In genomic region chr11:12377824-12378593, GRCh38 we compare ENCODE assay signal across 8 cellular contexts. TPM values are rescaled to one million over a fixed set of nuclear protein-coding genes. Genes with fewer than 3 reads are reported as not detected.
A peak's percentile ranks its signal among the peaks of the same experiment; 100 is the strongest.
DNase-seq lines count a peak whose midpoint lies in the region; ATAC-seq, FAIRE-seq and TF ChIP-seq lines count a peak whose summit lies in the region.

No MANE protein-coding gene starts in this region.

- H3K27me3 ChIP-seq in AG04450 (ENCODE audit: control insufficient read depth, insufficient read depth, low read length) (no peaks in the 10 kb centered on the region), esophagus squamous epithelium (peaks cover 0 to 11% (median 0%) of the 10 kb centered on the region in 4 donors), aorta (ENCODE audit: control insufficient read depth in 1 of 2, insufficient read depth in 2 of 2, low read length in 1 of 2) (no peaks in the 10 kb centered on the region)

- ATAC-seq in aorta (ENCODE audit: low FRiP score) (peak; percentile 80), GM21786 (IDR thresholded peaks at IDR 0.05; ENCODE audit: unreplicated experiment) (no peak)

- CTCF ChIA-PET in AG04450 (lab: Charles Lee): interaction anchor here (1.2 kb wide), 1 partner anchor 25 kb away, joined by 3 read pairs; no protein-coding TSS in a partner anchor
- CTCF ChIA-PET in activated CD4-positive, alpha-beta memory T cell treated with anti-CD3 and anti-CD28 coated beads for 36 hours (lab: Charles Lee): interaction anchor here (1.5 kb wide), 1 partner anchor 12 kb away, joined by 8 read pairs; no protein-coding TSS in a partner anchor

- intact Hi-C loops in activated CD4-positive, alpha-beta memory T cell treated with anti-CD3 and anti-CD28 coated beads for 36 hours (cut with micrococcal nuclease): no loop called here
- intact Hi-C loops in esophagus squamous epithelium (cut with DNase I): no loop called here
- intact Hi-C loops in aorta (cut with DNase I): loop anchor here (2.0 to 5.0 kb wide), 2 partner anchors 34 to 55 kb away; no protein-coding TSS in a partner anchor

- peaks cover 9% of the 10 kb centered on the region for H3K9me3 Mint-ChIP-seq in activated CD4-positive, alpha-beta memory T cell treated with anti-CD3 and anti-CD28 coated beads for 36 hours

- H3K27ac ChIP-seq in AG04450 (ENCODE audit: low read depth, low read length) (peak overlapping the region; percentile 98), esophagus squamous epithelium (peak overlapping the region; percentile 87 to 98 (median 94)), aorta (ENCODE audit: low read depth in 1 of 2, low read length in 2 of 2) (peak overlapping the region; percentile 89 to 99)

- no peaks in the 10 kb centered on the region for H3K9me3 ChIP-seq in AG04450 (ENCODE audit: control insufficient read depth, insufficient read depth, low read length)
- no peaks in the 10 kb centered on the region for H3K9me3 ChIP-seq in esophagus squamous epithelium
- no peaks in the 10 kb centered on the region for H3K9me3 ChIP-seq in aorta (ENCODE audit: control insufficient read depth, low read length)

- H3K27me3 Mint-ChIP-seq in activated CD4-positive, alpha-beta memory T cell treated with anti-CD3 and anti-CD28 coated beads for 36 hours: peaks cover 8% of the 10 kb centered on the region

- no peaks in the 10 kb centered on the region for H3K36me3 ChIP-seq in esophagus squamous epithelium
- H3K36me3 ChIP-seq in aorta (ENCODE audit: control insufficient read depth in 1 of 2, insufficient read depth in 2 of 2, low read length in 1 of 2): no peaks in the 10 kb centered on the region

- TF ChIP-seq CTCF in AG04450 (IDR thresholded peaks at IDR 0.05; ENCODE audit: low read depth, low read length) (0 out of 2 replicates have a peak, but pooled peaks have one; percentile 5), esophagus squamous epithelium (IDR thresholded peaks at IDR 0.05) (peak in 1 of 6 experiments; percentile 27)

- H3K4me1 ChIP-seq in esophagus squamous epithelium: peaks cover 0 to 42% (median 8%) of the 10 kb centered on the region in 3 donors
- peaks cover 0 to 4% of the 10 kb centered on the region in 2 donors for H3K4me1 ChIP-seq in aorta (ENCODE audit: control insufficient read depth in 1 of 2, insufficient read depth in 2 of 2, low read length in 2 of 2)

- H3K36me3 Mint-ChIP-seq in activated CD4-positive, alpha-beta memory T cell treated with anti-CD3 and anti-CD28 coated beads for 36 hours: no peaks in the 10 kb centered on the region

- H3K27ac Mint-ChIP-seq in activated CD4-positive, alpha-beta memory T cell treated with anti-CD3 and anti-CD28 coated beads for 36 hours: no peak overlapping the region

- DNase-seq in AG04450 (ENCODE audit: low read depth, low spot score): no peak
- peak; percentile 68 for DNase-seq in HS-5 (ENCODE audit: low read depth)
- no peak for DNase-seq in activated CD4-positive, alpha-beta memory T cell treated with anti-CD3 and anti-CD28 coated beads for 36 hours
- DNase-seq in esophagus squamous epithelium (lab: John Stamatoyannopoulos, UW): no peak
- peak; percentile 69 for DNase-seq in mucosa of gallbladder (ENCODE audit: low spot score)
- DNase-seq in aorta: peak; percentile 88 to 94
- no peak for DNase-seq in GM12892 (ENCODE audit: insufficient read length)

- peak overlapping the region; percentile 71 for H3K4me3 Mint-ChIP-seq in activated CD4-positive, alpha-beta memory T cell treated with anti-CD3 and anti-CD28 coated beads for 36 hours

- no peak for FAIRE-seq in GM12892 (lab: Jason Lieb, UNC)

- TF ChIP-seq POLR2A in esophagus squamous epithelium (IDR thresholded peaks at IDR 0.05) (peak in 1 of 4 donors; percentile 11), GM12892 (IDR thresholded peaks at IDR 0.05; ENCODE audit: low read depth, low read length) (no peak)

- 9 to 16% methylated on average over 12 to 23 of the region's 76 CpGs for WGBS in esophagus squamous epithelium, 2 donors
- WGBS in aorta, 2 donors: 1 to 2% methylated on average over 41 to 76 of the region's 76 CpGs

- H3K4me1 Mint-ChIP-seq in activated CD4-positive, alpha-beta memory T cell treated with anti-CD3 and anti-CD28 coated beads for 36 hours (ENCODE audit: low read depth): peaks cover 9% of the 10 kb centered on the region

- H3K4me3 ChIP-seq in AG04450 (ENCODE audit: low read depth, low read length) (peak overlapping the region; percentile 89), esophagus squamous epithelium (peak overlapping the region; percentile 58 to 88 (median 72)), aorta (ENCODE audit: low read length in 2 of 2) (peak overlapping the region; percentile 62 to 95)

- POLR2A ChIA-PET in AG04450 (lab: Yijun Ruan, JAX): interaction anchor here (0.7 to 3.1 kb wide), 11 partner anchors 12 to 315 kb away, joined by 3 to 24 read pairs (median 5); no protein-coding TSS in a partner anchor
- POLR2A ChIA-PET in activated CD4-positive, alpha-beta memory T cell treated with anti-CD3 and anti-CD28 coated beads for 36 hours (lab: Charles Lee): no interaction called here

RNA-seq across cellular contexts. Expression of gene PARVA, which starts 0.6 kb away (rescaled TPM):
- polyA plus RNA-seq in AG04450 (2011; rRNA removed) (134 and 142 TPM in 2 replicates), aorta (10 to 100 TPM; 30.4 to 50.6 TPM)
- polyA minus RNA-seq in AG04450 (2011; rRNA and poly(A)+ RNA removed): 127 and 138 TPM in 2 replicates
- under 1 TPM; 0.33 to 0.41 TPM for total RNA-seq in activated CD4-positive, alpha-beta memory T cell treated with anti-CD3 and anti-CD28 coated beads for 36 hours
- total RNA-seq in esophagus squamous epithelium (10 to 100 TPM in 3 of 4 donors, 1 to 10 TPM in 1; 8.6 to 66.9 (median 16.2) TPM), mucosa of gallbladder (105 TPM), aorta (100 to 1,000 TPM; 137 to 159 TPM)
- not detected for polyA plus RNA-seq in GM12892 (2012; ENCODE audit: missing spikeins)

Comparison
In these comparisons a context has a peak if more than half of its experiments do, and no peak if none do; other contexts are left out.
1. DNase-seq: peak in HS-5 (single experiment), mucosa of gallbladder (single experiment) and aorta (2 of 2); none in AG04450 (single experiment), activated CD4-positive, alpha-beta memory T cell treated with anti-CD3 and anti-CD28 coated beads for 36 hours (single experiment), esophagus squamous epithelium (single experiment) and GM12892 (single experiment).
2. RNA of gene PARVA, which starts 0.6 kb away (total RNA-seq): 137 to 159 TPM in aorta, 105 TPM in mucosa of gallbladder (single experiment) and 8.6 to 66.9 TPM in esophagus squamous epithelium; 0.33 to 0.41 TPM in activated CD4-positive, alpha-beta memory T cell treated with anti-CD3 and anti-CD28 coated beads for 36 hours; every median in the first group is over 4 times any median in the second.
3. intact Hi-C loops: an anchor here in aorta (2.0 to 5.0 kb wide); none called in activated CD4-positive, alpha-beta memory T cell treated with anti-CD3 and anti-CD28 coated beads for 36 hours and esophagus squamous epithelium.
4. Peak in every context shown above with its lines, with median percentiles within 50 percentile points of each other: H3K27ac ChIP-seq and H3K4me3 ChIP-seq.